ENCODE assay signal across 14 cellular contexts in the genomic region with DNA sequence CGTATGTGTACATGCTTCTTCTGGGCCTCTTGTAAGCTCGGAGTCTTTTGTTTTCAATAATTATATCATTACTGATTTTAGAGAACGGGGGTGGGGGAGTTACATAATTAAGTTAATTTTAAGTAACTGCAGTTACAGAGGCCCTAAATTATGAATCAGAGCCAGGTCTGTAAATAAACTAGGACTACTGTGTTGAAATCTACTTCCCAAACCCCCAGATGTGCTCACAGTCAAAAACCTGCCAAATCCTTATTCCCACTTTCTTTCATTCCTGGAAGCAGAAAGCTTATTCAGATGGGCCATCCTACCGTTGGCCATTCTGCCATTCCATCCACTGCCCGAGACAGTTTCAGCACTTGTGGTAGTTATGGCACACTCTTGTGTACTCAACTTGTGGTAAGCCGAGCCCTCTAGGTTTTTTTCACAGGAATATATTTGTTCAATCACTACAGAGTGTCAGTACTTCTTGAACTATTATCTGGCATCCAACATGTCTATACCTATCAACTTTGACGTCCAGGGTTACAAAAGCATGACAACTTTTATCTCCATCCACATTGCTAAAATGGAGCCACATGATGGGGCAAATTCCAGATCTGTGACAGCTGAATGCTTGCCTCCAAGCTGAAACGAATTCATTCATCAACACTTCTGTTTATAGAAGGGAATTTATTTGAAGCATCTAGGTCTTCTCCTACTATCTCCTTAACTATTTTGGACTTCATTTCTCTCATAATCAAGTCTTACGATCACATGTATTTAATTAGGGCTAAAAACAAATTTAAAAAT.
"Had no signal": no experiment of that assay in that cellular context is flagged by ENCODE, and none has a peak within 500 bp of the region (broad histone marks: within the 10 kb centered on the region; RNA-seq: fewer than 3 reads in every experiment).

No MANE protein-coding gene starts in this region.

- H3K9me3 ChIP-seq: colonic mucosa, tibial artery had no signal

- H3K27me3 ChIP-seq: colonic mucosa, neural progenitor cell, tibial artery had no signal

- H3K36me3 ChIP-seq: colonic mucosa, neural progenitor cell had no signal

- ATAC-seq: activated CD4-positive, CD25-positive, alpha-beta regulatory T cell treated with anti-CD3 and anti-CD28 coated beads, Interleukin-2, amount 50 U/mL, for 24 hours; activated T-cell treated with anti-CD3 and anti-CD28 coated beads, Interleukin-2, amount 50 U/mL, for 4 hours; naive thymus-derived CD4-positive, alpha-beta T cell had no signal

- H3K4me3 ChIP-seq: colonic mucosa, neural progenitor cell, tibial artery had no signal

- H3K4me1 ChIP-seq: colonic mucosa had no signal

- DNase-seq: activated CD4-positive, alpha-beta T cell treated with anti-CD3 and anti-CD28 coated beads, Interleukin-2, amount 50 U/mL, for 1 hour; activated CD8-positive, alpha-beta memory T cell treated with anti-CD3 and anti-CD28 coated beads, Interleukin-2, amount 50 U/mL, for 4 hours; activated naive CD4-positive, alpha-beta T cell treated with anti-CD3 and anti-CD28 coated beads for 36 hours; activated T-cell treated with anti-CD3 and anti-CD28 coated beads, Interleukin-2, amount 50 U/mL, for 4 hours; anterior cingulate cortex; colonic mucosa; erythroblast; naive thymus-derived CD4-positive, alpha-beta T cell; stimulated activated CD8-positive, alpha-beta memory T cell treated with anti-CD3 and anti-CD28 coated beads, Interleukin-4, amount 100 ng/mL, for 48 hours; stimulated activated naive CD4-positive, alpha-beta T cell treated with Interleukin-2 at 50 U/mL for 16 hours; substantia nigra; tibial artery had no signal

- H3K27ac ChIP-seq: colonic mucosa, neural progenitor cell, tibial artery had no signal
